In genomic region chr4:73442275-73442674, GRCh38 we compare ENCODE assay signal across 34 cellular contexts. TPM values are rescaled to one million over a fixed set of nuclear protein-coding genes. Genes with fewer than 3 reads are reported as not detected.
"Had no signal": no experiment of that assay in that cellular context is flagged by ENCODE, and none has a peak within 500 bp of the region (broad histone marks: within the 10 kb centered on the region; RNA-seq: fewer than 3 reads in every experiment).

No MANE protein-coding gene starts in this region.

- H3K27me3 Mint-ChIP-seq: effector memory CD8-positive, alpha-beta T cell; natural killer cell treated with Interleukin-12 subunit alpha and Interleukin-12 subunit beta and Interleukin-15 and Interleukin-18, amount 100 ng/mL, for 72 hours had no signal

- H3K4me3 ChIP-seq: dorsolateral prefrontal cortex, ovary, psoas muscle, right atrium auricular region, stomach, transverse colon had no signal

- H3K4me1 ChIP-seq: psoas muscle, right atrium auricular region, stomach, transverse colon had no signal

- H3K27ac Mint-ChIP-seq: activated CD4-positive, alpha-beta T cell treated with anti-CD3 and anti-CD28 coated beads, Interleukin-2, amount 10 ng/mL, durations not matched to agents 7 days and 5 days; activated CD8-positive, alpha-beta T cell treated with anti-CD3 and anti-CD28 coated beads for 36 hours; activated T-helper 1 cell treated with anti-CD3 and anti-CD28 coated beads, Interleukin-12 subunit alpha, Interleukin-12 subunit beta, Interleukin-2, Interleukin-4 antibody, amounts not matched to agents 30 ng/mL and 10 ng/mL and 1 ng/mL, durations not matched to agents 14 hours and 24 hours and 36 hours; effector memory CD8-positive, alpha-beta T cell; memory B cell; natural killer cell treated with Interleukin-12 subunit alpha and Interleukin-12 subunit beta and Interleukin-15 and Interleukin-18, amount 100 ng/mL, for 72 hours; stimulated activated effector memory CD8-positive, alpha-beta T cell treated with anti-CD3 and anti-CD28 coated beads, Interleukin-12 subunit alpha, Interleukin-12 subunit beta, amount 100 ng/mL, for 72 hours had no signal

- FAIRE-seq: colon, endothelial cell of umbilical vein, frontal cortex, islet of Langerhans, urothelium cell line had no signal

- H3K4me1 Mint-ChIP-seq: activated CD4-positive, alpha-beta T cell treated with anti-CD3 and anti-CD28 coated beads, Interleukin-2, amount 10 ng/mL, durations not matched to agents 7 days and 5 days; memory B cell; stimulated activated effector memory CD8-positive, alpha-beta T cell treated with anti-CD3 and anti-CD28 coated beads, Interleukin-12 subunit alpha, Interleukin-12 subunit beta, amount 100 ng/mL, for 72 hours had no signal

- H3K9me3 Mint-ChIP-seq: activated CD4-positive, alpha-beta T cell treated with anti-CD3 and anti-CD28 coated beads, Interleukin-2, amount 10 ng/mL, durations not matched to agents 7 days and 5 days; activated CD8-positive, alpha-beta T cell treated with anti-CD3 and anti-CD28 coated beads for 36 hours; activated T-helper 1 cell treated with anti-CD3 and anti-CD28 coated beads, Interleukin-12 subunit alpha, Interleukin-12 subunit beta, Interleukin-2, Interleukin-4 antibody, amounts not matched to agents 30 ng/mL and 10 ng/mL and 1 ng/mL, durations not matched to agents 14 hours and 24 hours and 36 hours; effector memory CD8-positive, alpha-beta T cell; memory B cell; natural killer cell treated with Interleukin-12 subunit alpha and Interleukin-12 subunit beta and Interleukin-15 and Interleukin-18, amount 100 ng/mL, for 72 hours; stimulated activated effector memory CD8-positive, alpha-beta T cell treated with anti-CD3 and anti-CD28 coated beads, Interleukin-12 subunit alpha, Interleukin-12 subunit beta, amount 100 ng/mL, for 72 hours had no signal

- DNase-seq: activated CD4-positive, alpha-beta T cell treated with anti-CD3 and anti-CD28 coated beads, Interleukin-2, amount 10 ng/mL, durations not matched to agents 7 days and 5 days; activated CD4-positive, CD25-positive, alpha-beta regulatory T cell treated with anti-CD3 and anti-CD28 coated beads, Interleukin-2, amount 50 U/mL, for 72 hours; activated CD8-positive, alpha-beta T cell treated with anti-CD3 and anti-CD28 coated beads for 36 hours; activated gamma-delta T cell; activated naive CD4-positive, alpha-beta T cell treated with anti-CD3 and anti-CD28 coated beads, Interleukin-2, amount 50 U/mL, for 16 hours; aorta; brain microvascular endothelial cell; central memory CD4-positive, alpha-beta T cell; dorsolateral prefrontal cortex; effector memory CD8-positive, alpha-beta T cell; glutamatergic neuron; hypothalamus; left colon; ovary; psoas muscle; stimulated activated CD4-positive, alpha-beta T cell treated with anti-CD3 and anti-CD28 coated beads, Interleukin-1b, Interleukin-23, amount 100 ng/mL, for 48 hours; stomach; transverse colon had no signal

- H3K36me3 Mint-ChIP-seq: memory B cell; natural killer cell treated with Interleukin-12 subunit alpha and Interleukin-12 subunit beta and Interleukin-15 and Interleukin-18, amount 100 ng/mL, for 72 hours; stimulated activated effector memory CD8-positive, alpha-beta T cell treated with anti-CD3 and anti-CD28 coated beads, Interleukin-12 subunit alpha, Interleukin-12 subunit beta, amount 100 ng/mL, for 72 hours had no signal

- H3K27me3 ChIP-seq: brain microvascular endothelial cell, ovary, right atrium auricular region, stomach, transverse colon had no signal

- H3K4me3 Mint-ChIP-seq: activated CD4-positive, alpha-beta T cell treated with anti-CD3 and anti-CD28 coated beads, Interleukin-2, amount 10 ng/mL, durations not matched to agents 7 days and 5 days; activated CD8-positive, alpha-beta T cell treated with anti-CD3 and anti-CD28 coated beads for 36 hours; activated T-helper 1 cell treated with anti-CD3 and anti-CD28 coated beads, Interleukin-12 subunit alpha, Interleukin-12 subunit beta, Interleukin-2, Interleukin-4 antibody, amounts not matched to agents 30 ng/mL and 10 ng/mL and 1 ng/mL, durations not matched to agents 14 hours and 24 hours and 36 hours; effector memory CD8-positive, alpha-beta T cell; memory B cell; natural killer cell treated with Interleukin-12 subunit alpha and Interleukin-12 subunit beta and Interleukin-15 and Interleukin-18, amount 100 ng/mL, for 72 hours; stimulated activated effector memory CD8-positive, alpha-beta T cell treated with anti-CD3 and anti-CD28 coated beads, Interleukin-12 subunit alpha, Interleukin-12 subunit beta, amount 100 ng/mL, for 72 hours had no signal

- H3K27ac ChIP-seq: brain microvascular endothelial cell, dorsolateral prefrontal cortex, ovary, psoas muscle, right atrium auricular region, stomach, transverse colon had no signal

- H3K9me3 ChIP-seq: ovary, psoas muscle, right atrium auricular region, stomach, transverse colon had no signal

- ATAC-seq: activated CD8-positive, alpha-beta T cell treated with anti-CD3 and anti-CD28 coated beads for 36 hours; effector memory CD8-positive, alpha-beta T cell; esophagus mucosa; left colon; natural killer cell treated with Interleukin-12 subunit alpha and Interleukin-12 subunit beta and Interleukin-15 and Interleukin-18, amount 100 ng/mL, for 72 hours; psoas muscle; stimulated activated effector memory CD8-positive, alpha-beta T cell treated with anti-CD3 and anti-CD28 coated beads, Interleukin-12 subunit alpha, Interleukin-12 subunit beta, amount 100 ng/mL, for 72 hours had no signal

- H3K36me3 ChIP-seq: brain microvascular endothelial cell, ovary, right atrium auricular region, stomach, transverse colon had no signal

RNA-seq across cellular contexts. Expression of gene AFP, which starts 6.3 kb away (rescaled TPM):
- total RNA-seq: activated CD4-positive, alpha-beta T cell treated with anti-CD3 and anti-CD28 coated beads, Interleukin-2, amount 10 ng/mL, durations not matched to agents 7 days and 5 days; activated CD8-positive, alpha-beta T cell treated with anti-CD3 and anti-CD28 coated beads for 36 hours; activated T-helper 1 cell treated with anti-CD3 and anti-CD28 coated beads, Interleukin-12 subunit alpha, Interleukin-12 subunit beta, Interleukin-2, Interleukin-4 antibody, amounts not matched to agents 30 ng/mL and 10 ng/mL and 1 ng/mL, durations not matched to agents 14 hours and 24 hours and 36 hours; endothelial cell of umbilical vein; esophagus mucosa; frontal cortex; left colon; lower leg skin; natural killer cell treated with Interleukin-12 subunit alpha and Interleukin-12 subunit beta and Interleukin-15 and Interleukin-18, amount 100 ng/mL, for 72 hours; psoas muscle; right atrium auricular region; T-helper 2 cell treated with Interferon-gamma antibody and Interleukin-4, amounts not matched to agents 100 ng/mL and 5 ng/mL, for 36 hours; temporal lobe; transverse colon had no signal
- polyA plus RNA-seq: adipose tissue, aorta, endothelial cell of umbilical vein, psoas muscle, stomach had no signal

RNA-seq across cellular contexts. Expression of gene ALB, which starts 38.2 kb away (rescaled TPM):
- total RNA-seq: activated CD4-positive, alpha-beta T cell treated with anti-CD3 and anti-CD28 coated beads, Interleukin-2, amount 10 ng/mL, durations not matched to agents 7 days and 5 days; activated CD8-positive, alpha-beta T cell treated with anti-CD3 and anti-CD28 coated beads for 36 hours; activated T-helper 1 cell treated with anti-CD3 and anti-CD28 coated beads, Interleukin-12 subunit alpha, Interleukin-12 subunit beta, Interleukin-2, Interleukin-4 antibody, amounts not matched to agents 30 ng/mL and 10 ng/mL and 1 ng/mL, durations not matched to agents 14 hours and 24 hours and 36 hours; endothelial cell of umbilical vein; left colon; natural killer cell treated with Interleukin-12 subunit alpha and Interleukin-12 subunit beta and Interleukin-15 and Interleukin-18, amount 100 ng/mL, for 72 hours; T-helper 2 cell treated with Interferon-gamma antibody and Interleukin-4, amounts not matched to agents 100 ng/mL and 5 ng/mL, for 36 hours had no signal
- polyA plus RNA-seq: endothelial cell of umbilical vein, psoas muscle had no signal

RNA-seq across cellular contexts. Expression of gene AFM, which starts 39.3 kb away (rescaled TPM):
- total RNA-seq: activated CD4-positive, alpha-beta T cell treated with anti-CD3 and anti-CD28 coated beads, Interleukin-2, amount 10 ng/mL, durations not matched to agents 7 days and 5 days; activated CD8-positive, alpha-beta T cell treated with anti-CD3 and anti-CD28 coated beads for 36 hours; activated T-helper 1 cell treated with anti-CD3 and anti-CD28 coated beads, Interleukin-12 subunit alpha, Interleukin-12 subunit beta, Interleukin-2, Interleukin-4 antibody, amounts not matched to agents 30 ng/mL and 10 ng/mL and 1 ng/mL, durations not matched to agents 14 hours and 24 hours and 36 hours; aorta; endothelial cell of umbilical vein; esophagus mucosa; frontal cortex; left colon; lower leg skin; natural killer cell treated with Interleukin-12 subunit alpha and Interleukin-12 subunit beta and Interleukin-15 and Interleukin-18, amount 100 ng/mL, for 72 hours; psoas muscle; right atrium auricular region; skeletal muscle tissue; T-helper 2 cell treated with Interferon-gamma antibody and Interleukin-4, amounts not matched to agents 100 ng/mL and 5 ng/mL, for 36 hours; temporal lobe; transverse colon had no signal
- polyA plus RNA-seq: adipose tissue, aorta, endothelial cell of umbilical vein, ovary, psoas muscle had no signal
